Comparison of ENCODE assay signal across 8 cellular contexts in genomic region chr4:153465583-153465921, GRCh38. TPM values are rescaled to one million over a fixed set of nuclear protein-coding genes. Genes with fewer than 3 reads are reported as not detected.
DNase-seq lines count a peak whose midpoint lies in the region; ATAC-seq and TF ChIP-seq lines count a peak whose summit lies in the region.

No MANE protein-coding gene starts in this region.

- DNase-seq in CD14-positive monocyte (ENCODE audit: low spot score) (no peak), activated B cell treated with CpG ODN at 0.5 μM for 24 hours (no peak), fibroblast of gingiva (ENCODE audit: low read depth) (peak; percentile 56), naive B cell (no peak), aorta (peak; percentile 74 to 83)

- POLR2A ChIA-PET in activated B cell treated with CpG ODN at 0.5 μM for 24 hours (lab: Charles Lee): interaction anchor here (0.9 to 6.0 kb wide), 27 partner anchors 10 to 802 kb away, joined by 3 to 103 read pairs (median 9); no protein-coding TSS in a partner anchor

- TF ChIP-seq RAD21 in Ishikawa (IDR thresholded peaks at IDR 0.05; ENCODE audit: low read depth): peak; percentile 25; the same call in 1 of the 2 replicates

- H3K9me3 Mint-ChIP-seq in CD14-positive monocyte: peaks cover 0 to 2% (median 0%) of the 10 kb centered on the region in 7 donors
- H3K9me3 Mint-ChIP-seq in activated B cell treated with CpG ODN at 0.5 μM for 24 hours: no peaks in the 10 kb centered on the region
- H3K9me3 Mint-ChIP-seq in naive B cell: no peaks in the 10 kb centered on the region

- no peaks in the 10 kb centered on the region for H3K4me1 ChIP-seq in aorta (ENCODE audit: control insufficient read depth in 1 of 2, insufficient read depth in 2 of 2, low read length in 2 of 2)

- 1% methylated on average over 16 of the region's 16 CpGs for WGBS in aorta, 2 donors

- TF ChIP-seq EP300 in Ishikawa (IDR thresholded peaks at IDR 0.05; ENCODE audit: borderline replicate concordance): no peak

- TF ChIP-seq CTCF in CD14-positive monocyte (IDR thresholded peaks at IDR 0.05) (no peak), activated B cell treated with CpG ODN at 0.5 μM for 24 hours (IDR thresholded peaks at IDR 0.05) (no peak)

- CTCF ChIA-PET in activated B cell treated with CpG ODN at 0.5 μM for 24 hours (lab: Charles Lee): interaction anchor here (0.9 to 4.3 kb wide), 15 partner anchors 10 to 122 kb away, joined by 3 to 30 read pairs (median 4); no protein-coding TSS in a partner anchor

- H3K27ac Mint-ChIP-seq in CD14-positive monocyte (peak overlapping the region; percentile 59 to 91 (median 85)), activated B cell treated with CpG ODN at 0.5 μM for 24 hours (peak overlapping the region; percentile 92), naive B cell (peak overlapping the region; percentile 64 to 98 (median 92))

- ATAC-seq in GM18909 (IDR thresholded peaks at IDR 0.05; ENCODE audit: poor library complexity, unreplicated experiment): peak; percentile 11
- ATAC-seq in activated B cell treated with CpG ODN at 0.5 μM for 24 hours (ENCODE audit: low read depth): no peak
- ATAC-seq in naive B cell (ENCODE audit: low read depth in 2 of 2): no peak
- ATAC-seq in aorta (ENCODE audit: low FRiP score): peak; percentile 59
- ATAC-seq in GM19035 (IDR thresholded peaks at IDR 0.05; ENCODE audit: unreplicated experiment): no peak

- H3K27me3 ChIP-seq in aorta (ENCODE audit: control insufficient read depth in 1 of 2, insufficient read depth in 2 of 2, low read length in 1 of 2): no peaks in the 10 kb centered on the region

- H3K27ac ChIP-seq in aorta (ENCODE audit: low read depth in 1 of 2, low read length in 2 of 2): peak overlapping the region in 1 of 2 donors; percentile 55

- intact Hi-C loops in CD14-positive monocyte (cut with micrococcal nuclease): loop anchor here in 1 of 2 donors (5.0 kb wide), 1 partner anchor 33 kb away; no protein-coding TSS in a partner anchor
- intact Hi-C loops in activated B cell treated with CpG ODN at 0.5 μM for 24 hours (cut with micrococcal nuclease): loop anchor here (1.0 kb wide), 1 partner anchor 26 kb away; no protein-coding TSS in a partner anchor
- intact Hi-C loops in aorta (cut with DNase I): loop anchor here (5.0 to 10.0 kb wide), 5 partner anchors 87 to 123 kb away; partner anchors contain the start of gene MND1 (in 2 of the 2)

- peak overlapping the region; percentile 85 to 94 for H3K4me3 Mint-ChIP-seq in CD14-positive monocyte
- H3K4me3 Mint-ChIP-seq in activated B cell treated with CpG ODN at 0.5 μM for 24 hours: peak overlapping the region; percentile 91
- H3K4me3 Mint-ChIP-seq in naive B cell: peak overlapping the region; percentile 93 to 99 (median 96)

- peak overlapping the region; percentile 78 to 86 for H3K4me3 ChIP-seq in aorta (ENCODE audit: low read length in 2 of 2)

- H3K36me3 ChIP-seq in aorta (ENCODE audit: control insufficient read depth in 1 of 2, insufficient read depth in 2 of 2, low read length in 1 of 2): no peaks in the 10 kb centered on the region

- H3K9me3 ChIP-seq in aorta (ENCODE audit: control insufficient read depth, low read length): no peaks in the 10 kb centered on the region

- H3K36me3 Mint-ChIP-seq in CD14-positive monocyte (peaks cover 9% of the 10 kb centered on the region in 2 donors), activated B cell treated with CpG ODN at 0.5 μM for 24 hours (ENCODE audit: low read depth) (peaks cover 37% of the 10 kb centered on the region), naive B cell (peaks cover 0 to 4% of the 10 kb centered on the region in 2 donors)

- H3K27me3 Mint-ChIP-seq in CD14-positive monocyte (ENCODE audit: low read depth in 3 of 3) (peaks cover 0 to 3% (median 3%) of the 10 kb centered on the region in 3 donors), activated B cell treated with CpG ODN at 0.5 μM for 24 hours (no peaks in the 10 kb centered on the region), naive B cell (no peaks in the 10 kb centered on the region)

- peaks cover 45% of the 10 kb centered on the region for H3K4me1 Mint-ChIP-seq in CD14-positive monocyte
- peaks cover 47% of the 10 kb centered on the region for H3K4me1 Mint-ChIP-seq in activated B cell treated with CpG ODN at 0.5 μM for 24 hours
- peaks cover 35 to 46% (median 40%) of the 10 kb centered on the region in 3 donors for H3K4me1 Mint-ChIP-seq in naive B cell

TF ChIP-seq in Ishikawa, 13 proteins besides CTCF, POLR2A, EP300 and RAD21:
- TF ChIP-seq TCF12 (IDR thresholded peaks at IDR 0.05; ENCODE audit: low read depth) (no peak), REST (IDR thresholded peaks at IDR 0.05; ENCODE audit: low read depth) (peak; percentile 59; the same call in 1 of the 2 replicates), MAX (IDR thresholded peaks at IDR 0.05) (peak; percentile 58), NFIC (IDR thresholded peaks at IDR 0.05) (no peak), FOXM1 (IDR thresholded peaks at IDR 0.05; ENCODE audit: borderline replicate concordance, low read depth) (no peak), YY1 (IDR thresholded peaks at IDR 0.05; ENCODE audit: low read depth) (no peak), TEAD4 (IDR thresholded peaks at IDR 0.05) (no peak; the same call in 1 of the 2 replicates)
TF ChIP-seq in Ishikawa: peak in this region for 2.

RNA-seq across cellular contexts. Expression of gene TMEM131L, which starts 0.6 kb away (rescaled TPM):
- polyA plus RNA-seq in CD14-positive monocyte (10 to 100 TPM; 11.2 to 26.0 TPM), naive B cell (ENCODE audit: low read depth in 6 of 6) (10 to 100 TPM; 52.2 to 86.7 (median 68.1) TPM), aorta (10 to 100 TPM in 1 of 2 donors, 1 to 10 TPM in 1; 2.0 to 14.8 TPM)
- total RNA-seq in activated B cell treated with CpG ODN at 0.5 μM for 24 hours (170 and 193 TPM in 2 replicates), aorta (10 to 100 TPM; 20.1 to 22.5 TPM)

Comparison
In these comparisons a context has a peak if more than half of its experiments do, and no peak if none do; other contexts are left out.
1. DNase-seq: peak in fibroblast of gingiva (single experiment) and aorta (2 of 2); none in CD14-positive monocyte (single experiment), activated B cell treated with CpG ODN at 0.5 μM for 24 hours (single experiment) and naive B cell (single experiment).
2. ATAC-seq: peak in GM18909 (single experiment) and aorta (single experiment); none in activated B cell treated with CpG ODN at 0.5 μM for 24 hours (single experiment), naive B cell (0 of 2) and GM19035 (single experiment).
3. Peak in every context shown above with its lines, with median percentiles within 50 percentile points of each other: H3K27ac Mint-ChIP-seq and H3K4me3 Mint-ChIP-seq.